ENCODE assay signal across 20 cellular contexts in the genomic region with DNA sequence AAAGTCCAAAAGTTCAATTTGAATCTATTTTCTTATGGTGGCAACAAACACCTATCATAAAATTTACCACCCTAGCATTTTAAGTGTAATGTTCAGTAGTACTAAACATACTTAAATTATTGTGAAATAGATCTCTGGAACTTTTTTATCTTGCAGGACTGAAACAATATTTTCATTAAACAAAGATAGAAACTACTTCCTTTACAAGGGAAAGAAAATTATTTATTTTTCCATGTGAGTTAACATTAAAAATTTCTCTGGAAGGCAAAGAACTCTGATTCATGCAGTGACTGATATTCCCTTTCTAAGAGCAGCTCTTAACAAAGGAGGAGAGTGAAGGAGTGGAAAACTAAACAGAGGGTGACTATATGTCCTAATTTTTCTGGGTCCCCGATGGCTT. TPM values are rescaled to one million over a fixed set of nuclear protein-coding genes. Genes with fewer than 3 reads are reported as not detected.
DNase-seq lines count a peak whose midpoint lies in the region; ATAC-seq and TF ChIP-seq lines count a peak whose summit lies in the region.
"Had no signal": no experiment of that assay in that cellular context is flagged by ENCODE, and none has a peak within 500 bp of the region (broad histone marks: within the 10 kb centered on the region; RNA-seq: fewer than 3 reads in every experiment).

No MANE protein-coding gene starts in this region.

- no peak overlapping the region for H3K27ac Mint-ChIP-seq in MCF 10A (ENCODE audit: low read depth, unreplicated experiment)
- H3K27ac Mint-ChIP-seq: activated naive CD8-positive, alpha-beta T cell; CD4-positive, alpha-beta T cell; neural progenitor cell had no signal

- BruUV-seq in MCF 10A (replicated peaks; lab: Mats Ljungman, UMichigan): no TSS peak

- in situ Hi-C loops in transverse colon (cut with MboI; ENCODE audit: low pct_ligation_motif_present in 1 of 4, low pct_unique_long_range_greater_than_20kb in 1 of 4, low sequenced_read_pairs in 3 of 4): no loop called here

- H2BK120ac ChIP-seq in mesenchymal stem cell (ENCODE audit: low read depth, low read length): no peak overlapping the region

- H3K27ac ChIP-seq in breast epithelium: peak overlapping the region; percentile 61 to 88
- peak overlapping the region; percentile 15 for H3K27ac ChIP-seq in mesenchymal stem cell (ENCODE audit: low read length, poor library complexity, severe bottlenecking)
- H3K27ac ChIP-seq in transverse colon: peak overlapping the region; percentile 31 to 71 (median 46)
- H3K27ac ChIP-seq: 22Rv1, neural progenitor cell, SJSA1 had no signal

- H2AK5ac ChIP-seq in mesenchymal stem cell (ENCODE audit: low read length, severe bottlenecking): no peak overlapping the region

- H3K36me3 ChIP-seq in breast epithelium: no peaks in the 10 kb centered on the region
- no peaks in the 10 kb centered on the region for H3K36me3 ChIP-seq in mesenchymal stem cell (ENCODE audit: control insufficient read depth in 1 of 2, insufficient read depth in 2 of 2, low read depth in 1 of 2, low read length in 2 of 2)
- no peaks in the 10 kb centered on the region for H3K36me3 ChIP-seq in transverse colon
- H3K36me3 ChIP-seq: neural progenitor cell, SJSA1 had no signal

- H3K4me1 ChIP-seq in breast epithelium: no peaks in the 10 kb centered on the region
- peaks cover 1% of the 10 kb centered on the region for H3K4me1 ChIP-seq in mesenchymal stem cell (ENCODE audit: control insufficient read depth, insufficient read depth, low read depth, low read length)
- H3K4me1 ChIP-seq in transverse colon: peaks cover 8 to 19% (median 13%) of the 10 kb centered on the region in 4 donors
- H3K4me1 ChIP-seq: neural progenitor cell, SJSA1 had no signal

- no peak overlapping the region for H3K4me2 ChIP-seq in mesenchymal stem cell (ENCODE audit: low read length, poor library complexity, severe bottlenecking)
- H3K4me2 ChIP-seq: neural progenitor cell, smooth muscle cell had no signal

- no peak overlapping the region for H2BK5ac ChIP-seq in mesenchymal stem cell (ENCODE audit: low read depth, low read length, poor library complexity, severe bottlenecking)

- CTCF ChIA-PET in MCF 10A (lab: Yijun Ruan, JAX): interaction anchor here (1.8 kb wide), 1 partner anchor 10 kb away, joined by 7 read pairs; no protein-coding TSS in a partner anchor

- H4K91ac ChIP-seq in mesenchymal stem cell (ENCODE audit: low read length): no peak overlapping the region

- no peak overlapping the region for H3K14ac ChIP-seq in mesenchymal stem cell (ENCODE audit: low read length in 2 of 2)

- no peaks in the 10 kb centered on the region for H3K9me3 Mint-ChIP-seq in MCF 10A (ENCODE audit: unreplicated experiment)
- H3K9me3 Mint-ChIP-seq: CD4-positive, alpha-beta T cell had no signal

- no peak for TF ChIP-seq POLR2A in breast epithelium (IDR thresholded peaks at IDR 0.05)
- TF ChIP-seq POLR2A in transverse colon (IDR thresholded peaks at IDR 0.05): no peak

- TF ChIP-seq CTCF in breast epithelium (IDR thresholded peaks at IDR 0.05) (no peak), MCF 10A (IDR thresholded peaks at IDR 0.05; ENCODE audit: unreplicated experiment) (no peak), transverse colon (IDR thresholded peaks at IDR 0.05) (no peak)

- H3K4ac ChIP-seq in mesenchymal stem cell (ENCODE audit: low read depth in 1 of 2, low read length in 2 of 2): no peak overlapping the region

- H3K9ac ChIP-seq in mesenchymal stem cell (ENCODE audit: low read length): peak overlapping the region; percentile 76
- H3K9ac ChIP-seq: neural progenitor cell had no signal

- H3K23ac ChIP-seq in mesenchymal stem cell (ENCODE audit: low read length in 2 of 2): no peak overlapping the region

- H3K9me3 ChIP-seq in breast epithelium: peaks cover 0 to 17% of the 10 kb centered on the region in 2 donors
- peaks cover 10% of the 10 kb centered on the region for H3K9me3 ChIP-seq in mesenchymal stem cell (ENCODE audit: control insufficient read depth, low read length)
- H3K9me3 ChIP-seq in transverse colon: no peaks in the 10 kb centered on the region
- H3K9me3 ChIP-seq: SJSA1 had no signal

- H2AFZ ChIP-seq in mesenchymal stem cell (ENCODE audit: low read depth, low read length): no peak overlapping the region

- H4K8ac ChIP-seq in mesenchymal stem cell (ENCODE audit: low read length): no peak overlapping the region

- H2BK15ac ChIP-seq in mesenchymal stem cell (ENCODE audit: low read depth, poor library complexity, severe bottlenecking): no peak overlapping the region

- peaks cover 7% of the 10 kb centered on the region for H3K4me1 Mint-ChIP-seq in MCF 10A (ENCODE audit: insufficient read depth, unreplicated experiment)
- H3K4me1 Mint-ChIP-seq: neural progenitor cell had no signal

- intact Hi-C loops in breast epithelium (cut with DNase I; ENCODE audit: low total_unique reads) (no loop called here), MCF 10A (cut with micrococcal nuclease) (no loop called here), transverse colon (cut with DNase I; ENCODE audit: low total_unique reads) (no loop called here)

- H3K4me3 ChIP-seq in breast epithelium (no peak overlapping the region), mesenchymal stem cell (ENCODE audit: insufficient read depth in 1 of 2, low read depth in 1 of 2, low read length in 2 of 2) (no peak overlapping the region), transverse colon (no peak overlapping the region)
- H3K4me3 ChIP-seq: neural progenitor cell, SJSA1, smooth muscle cell had no signal

- WGBS in mesenchymal stem cell: 100% methylated on average over 1 of the region's 1 CpG
- 56 to 63% methylated on average over 1 of the region's 1 CpG for WGBS in transverse colon (ENCODE audit: low coverage in 1 of 2), 2 donors

- H3K18ac ChIP-seq in mesenchymal stem cell (ENCODE audit: low read depth in 1 of 2, low read length in 2 of 2): no peak overlapping the region

- DNase-seq in breast epithelium (ENCODE audit: low spot score in 2 of 2) (no peak), MCF 10A (ENCODE audit: unreplicated experiment) (no peak), fibroblast of peridontal ligament (ENCODE audit: extremely low read depth) (peak; percentile 73), mesenchymal stem cell (no peak), transverse colon (no peak), T1000 (lab: John Stamatoyannopoulos, UW) (no peak), hypothalamus (lab: John Stamatoyannopoulos, UW) (no peak)
- DNase-seq: activated CD4-positive, alpha-beta T cell treated with anti-CD3 and anti-CD28 coated beads, Interleukin-2, amount 50 U/mL, for 1 hour; activated T-cell treated with anti-CD3 and anti-CD28 coated beads, Interleukin-2, amount 50 U/mL, for 1 hour; CD4-positive, alpha-beta T cell; hippocampal formation; NCI-H1417; NCI-H2227 treated with DMSO at 0.1 percent for 48 hours; stimulated activated naive CD4-positive, alpha-beta T cell treated with Interleukin-2 at 50 U/mL for 16 hours had no signal

- POLR2A ChIA-PET in MCF 10A (lab: Yijun Ruan, JAX): interaction anchor here (0.6 to 1.1 kb wide), 2 partner anchors 9 to 30 kb away, joined by 3 read pairs; no protein-coding TSS in a partner anchor

- TF ChIP-seq EP300 in transverse colon (IDR thresholded peaks at IDR 0.05; ENCODE audit: low read depth): no peak

- no peak overlapping the region for H3K4me3 Mint-ChIP-seq in MCF 10A (ENCODE audit: unreplicated experiment)
- H3K4me3 Mint-ChIP-seq: activated naive CD8-positive, alpha-beta T cell; CD4-positive, alpha-beta T cell; neural progenitor cell had no signal

- H3K27me3 Mint-ChIP-seq in MCF 10A (ENCODE audit: insufficient read depth, unreplicated experiment): no peaks in the 10 kb centered on the region

- no peaks in the 10 kb centered on the region for H3K36me3 Mint-ChIP-seq in MCF 10A (ENCODE audit: insufficient read depth, unreplicated experiment)
- H3K36me3 Mint-ChIP-seq: activated naive CD8-positive, alpha-beta T cell; neural progenitor cell had no signal

- H2BK12ac ChIP-seq in mesenchymal stem cell (ENCODE audit: low read length in 2 of 2): no peak overlapping the region

- H3K79me1 ChIP-seq in mesenchymal stem cell (replicated peaks; ENCODE audit: low read length, poor library complexity, severe bottlenecking): no peaks in the 10 kb centered on the region

- no peaks in the 10 kb centered on the region for H3K27me3 ChIP-seq in breast epithelium
- H3K27me3 ChIP-seq in mesenchymal stem cell (ENCODE audit: control insufficient read depth in 1 of 2, insufficient read depth in 1 of 2, low read length in 2 of 2): no peaks in the 10 kb centered on the region
- H3K27me3 ChIP-seq in transverse colon: no peaks in the 10 kb centered on the region
- H3K27me3 ChIP-seq: neural progenitor cell, SJSA1 had no signal

- ATAC-seq in GM18868 (IDR thresholded peaks at IDR 0.05; ENCODE audit: unreplicated experiment): no peak

RNA-seq across cellular contexts. Expression of gene ADH7, which starts 40.2 kb away (rescaled TPM):
- total RNA-seq in breast epithelium (not detected), MCF 10A (2022) (not detected in 2 replicates), transverse colon (not detected)
- not detected for polyA plus RNA-seq in mesenchymal stem cell (2013, experiment 1 of 2)
- not detected for polyA plus RNA-seq in mesenchymal stem cell (2013, experiment 2 of 2)
- total RNA-seq: CD4-positive, alpha-beta T cell; SJSA1; smooth muscle cell had no signal
- polyA plus RNA-seq: smooth muscle cell had no signal

RNA-seq across cellular contexts. Expression of gene ADH1C, which starts 42.4 kb away (rescaled TPM):
- total RNA-seq in breast epithelium (10 to 100 TPM in 2 of 3 donors, 1 to 10 TPM in 1; 8.8 to 50.1 (median 31.8) TPM), MCF 10A (2022) (not detected in 2 replicates), transverse colon (100 to 1,000 TPM in 2 of 4 donors, 10 to 100 TPM in 2; 28.1 to 496 (median 231) TPM)
- not detected for polyA plus RNA-seq in mesenchymal stem cell (2013, experiment 1 of 2)
- not detected for polyA plus RNA-seq in mesenchymal stem cell (2013, experiment 2 of 2)
- total RNA-seq: CD4-positive, alpha-beta T cell; SJSA1; smooth muscle cell had no signal
- polyA plus RNA-seq: smooth muscle cell had no signal

Comparison
In these comparisons a context has a peak if more than half of its experiments do, and no peak if none do; other contexts are left out.
1. H3K27ac ChIP-seq: peak in every context shown above with its lines; median percentile 74 in breast epithelium; 46 in transverse colon; 15 in mesenchymal stem cell.